In genomic region chr17:49997256-49997735, GRCh38 we compare ENCODE assay signal across 11 cellular contexts. TPM values are rescaled to one million over a fixed set of nuclear protein-coding genes. Genes with fewer than 3 reads are reported as not detected.
DNase-seq lines count a peak whose midpoint lies in the region; ATAC-seq and TF ChIP-seq lines count a peak whose summit lies in the region.
"Had no signal": no experiment of that assay in that cellular context is flagged by ENCODE, and none has a peak within 500 bp of the region (broad histone marks: within the 10 kb centered on the region; RNA-seq: fewer than 3 reads in every experiment).

No MANE protein-coding gene starts in this region.

- intact Hi-C loops in left ventricle myocardium inferior (cut with micrococcal nuclease) (loop anchor here (5.0 kb wide), 1 partner anchor 135 kb away; no protein-coding TSS in a partner anchor), Right ventricle myocardium inferior (cut with DNase I) (loop anchor here (1.0 to 5.0 kb wide), 3 partner anchors 45 to 430 kb away; partner anchors contain the start of gene SLC35B1)

- peak overlapping the region; percentile 95 for H3K4me2 ChIP-seq in SK-N-SH

- no peaks in the 10 kb centered on the region for H3K9me2 ChIP-seq in SK-N-SH

- H3K27me3 ChIP-seq in left ventricle myocardium inferior (ENCODE audit: low read depth) (peaks cover 100% of the 10 kb centered on the region), SK-N-SH (ENCODE audit: insufficient read depth) (peaks cover 79% of the 10 kb centered on the region), upper lobe of left lung (peaks cover 0 to 47% (median 25%) of the 10 kb centered on the region in 4 donors)
- H3K27me3 ChIP-seq: vagina had no signal

- TF ChIP-seq CTCF in left ventricle myocardium inferior (IDR thresholded peaks at IDR 0.05; ENCODE audit: borderline replicate concordance) (no peak), SK-N-SH (IDR thresholded peaks at IDR 0.05) (no peak), upper lobe of left lung (IDR thresholded peaks at IDR 0.05) (no peak)

- H3K36me3 ChIP-seq in left ventricle myocardium inferior (no peaks in the 10 kb centered on the region), SK-N-SH (replicated peaks in 1 of 2; ENCODE audit: control insufficient read depth in 1 of 2, insufficient read depth in 2 of 2, low read length in 1 of 2) (no peaks in the 10 kb centered on the region), upper lobe of left lung (no peaks in the 10 kb centered on the region)
- H3K36me3 ChIP-seq: vagina had no signal

- ATAC-seq in Right ventricle myocardium inferior: no peak
- no peak for ATAC-seq in upper lobe of left lung (ENCODE audit: low FRiP score in 2 of 2)

- H3F3A ChIP-seq in SK-N-SH (replicated peaks; ENCODE audit: insufficient read depth): peaks cover 13% of the 10 kb centered on the region

- no peaks in the 10 kb centered on the region; the same call in 1 of the 2 replicates for H4K20me1 ChIP-seq in SK-N-SH (ENCODE audit: insufficient read depth)

- no peaks in the 10 kb centered on the region for H3K9me3 ChIP-seq in left ventricle myocardium inferior (replicated peaks)
- no peaks in the 10 kb centered on the region for H3K9me3 ChIP-seq in SK-N-SH
- H3K9me3 ChIP-seq in iPS-18c (ENCODE audit: control insufficient read depth, insufficient read depth, low read length): peaks cover 3% of the 10 kb centered on the region
- H3K9me3 ChIP-seq in upper lobe of left lung: no peaks in the 10 kb centered on the region
- H3K9me3 ChIP-seq: vagina had no signal

- POLR2A ChIA-PET in SK-N-SH (lab: Yijun Ruan, JAX): interaction anchor here (1.2 to 1.7 kb wide), 3 partner anchors 136 to 137 kb away, joined by 4 to 7 read pairs (median 5); no protein-coding TSS in a partner anchor

- H3K79me2 ChIP-seq in SK-N-SH (ENCODE audit: insufficient read depth): no peaks in the 10 kb centered on the region

- H3K9ac ChIP-seq in SK-N-SH: no peak overlapping the region

- H3K4me1 ChIP-seq in left ventricle myocardium inferior (peaks cover 39% of the 10 kb centered on the region), SK-N-SH (ENCODE audit: control insufficient read depth in 1 of 2, insufficient read depth in 2 of 2, low read depth in 1 of 2, low read length in 1 of 2) (peaks cover 6 to 12% of the 10 kb centered on the region in 2 experiments; a peak in 1 of 4 replicates), upper lobe of left lung (peaks cover 33 to 53% (median 38%) of the 10 kb centered on the region in 4 donors)

- H3K27ac ChIP-seq in left ventricle myocardium inferior (replicated peaks) (no peak overlapping the region), SK-N-SH (ENCODE audit: low read depth in 2 of 2, low read length in 1 of 2) (no peak overlapping the region), upper lobe of left lung (no peak overlapping the region)
- H3K27ac ChIP-seq: C4-2B, vagina had no signal

- no peak for TF ChIP-seq POLR2A in upper lobe of left lung (IDR thresholded peaks at IDR 0.05)

- WGBS in SK-N-SH (ENCODE audit: low lambda C conversion rate): 38% methylated on average over 8 of the region's 8 CpGs
- WGBS in upper lobe of left lung, 2 donors: 15 to 38% methylated on average over 5 to 8 of the region's 8 CpGs

- TF ChIP-seq RAD21 in SK-N-SH (IDR thresholded peaks at IDR 0.05; ENCODE audit: low read length): no peak

- peak overlapping the region; percentile 95; the same call in 1 of the 2 replicates for H2AFZ ChIP-seq in SK-N-SH (ENCODE audit: low read depth)

- H3K4me3 ChIP-seq in left ventricle myocardium inferior (peak overlapping the region; percentile 66), SK-N-SH (ENCODE audit: low read depth in 2 of 2, low read length in 1 of 2) (peak overlapping the region; percentile 44 to 66; a peak in 3 of 4 replicates), iPS-18c (ENCODE audit: insufficient read depth, low read depth, low read length) (peak overlapping the region; percentile 45; the same call in 1 of the 2 replicates), upper lobe of left lung (peak overlapping the region in 3 of 4 donors; percentile 37 to 51 (median 46))

- TF ChIP-seq EP300 in SK-N-SH (IDR thresholded peaks at IDR 0.05; ENCODE audit: borderline replicate concordance in 1 of 2, low read depth in 1 of 2, low read length in 1 of 2): no peak
- no peak for TF ChIP-seq EP300 in upper lobe of left lung (IDR thresholded peaks at IDR 0.05)

- DNase-seq in left ventricle myocardium inferior: no peak
- no peak for DNase-seq in Right ventricle myocardium inferior (ENCODE audit: missing footprints)
- DNase-seq in SK-N-SH: no peak
- no peak for DNase-seq in upper lobe of left lung
- DNase-seq in DMS153 treated with DMSO at 0.1 percent for 48 hours (lab: John Stamatoyannopoulos, UW; ENCODE audit: unreplicated experiment): no peak
- DNase-seq in NCI-H524 (lab: John Stamatoyannopoulos, UW): no peak
- DNase-seq in dermis blood vessel endothelial cell: no peak

- CTCF ChIA-PET in SK-N-SH (lab: Yijun Ruan, JAX): interaction anchor here (0.6 to 30.0 kb wide), 84 partner anchors 9 to 583 kb away, joined by 3 to 1665 read pairs (median 6); partner anchors contain the start of genes DLX4, ITGA3, KAT7 and NXPH3

TF ChIP-seq in SK-N-SH, 30 proteins besides CTCF, POLR2A, EP300 and RAD21:
- TF ChIP-seq POLR2AphosphoS5 (IDR thresholded peaks at IDR 0.05; ENCODE audit: low read depth, low read length): no peak
- TF ChIP-seq MEF2A (IDR thresholded peaks at IDR 0.05; ENCODE audit: borderline replicate concordance, low read depth): no peak
- no peak for TF ChIP-seq EZH2phosphoT487 (IDR thresholded peaks at IDR 0.05; ENCODE audit: borderline replicate concordance, low read depth)
- no peak for TF ChIP-seq RCOR1 (IDR thresholded peaks at IDR 0.05; ENCODE audit: low read length)
- no peak for TF ChIP-seq NRF1 (IDR thresholded peaks at IDR 0.05; ENCODE audit: low read depth, low read length)
- no peak for TF ChIP-seq FOXJ3 (CRISPR knock-in tag; IDR thresholded peaks at IDR 0.05)
- no peak for TF ChIP-seq IRF3 (IDR thresholded peaks at IDR 0.05; ENCODE audit: low read depth, low read length)
- TF ChIP-seq SMC3 (IDR thresholded peaks at IDR 0.05; ENCODE audit: low read depth, low read length): no peak
- TF ChIP-seq USF1 (IDR thresholded peaks at IDR 0.05; ENCODE audit: borderline replicate concordance, low read depth): no peak

RNA-seq across cellular contexts. Expression of gene DLX3, which starts 2.3 kb away (rescaled TPM):
- total RNA-seq in left ventricle myocardium inferior (not detected), Right ventricle myocardium inferior (not detected), upper lobe of left lung (under 1 TPM in 4 of 6 donors, not detected in 2; 0.20 to 0.91 (median 0.54) TPM), dermis blood vessel endothelial cell (not detected in 2 replicates)
- not detected in 2 replicates for polyA plus RNA-seq in SK-N-SH (2012; rRNA removed)
- polyA plus RNA-seq in SK-N-SH (2012; cell fraction: cytosol; rRNA removed): not detected in 2 replicates
- not detected in 2 replicates for polyA plus RNA-seq in SK-N-SH (2012; cell fraction: nucleus; rRNA removed)
- total RNA-seq: dermis microvascular lymphatic vessel endothelial cell had no signal

RNA-seq across cellular contexts. Expression of gene DLX4, which starts 28.3 kb away (rescaled TPM):
- total RNA-seq in left ventricle myocardium inferior (not detected), Right ventricle myocardium inferior (not detected), upper lobe of left lung (10 to 100 TPM in 1 of 6 donors, 1 to 10 TPM in 4, under 1 TPM in 1; 0.61 to 12.7 (median 2.5) TPM), dermis blood vessel endothelial cell (not detected in 2 replicates)
- polyA plus RNA-seq in SK-N-SH (2012; rRNA removed): 0.03 and 0.10 TPM in 2 replicates
- polyA plus RNA-seq in SK-N-SH (2012; cell fraction: cytosol; rRNA removed): not detected in 2 replicates
- polyA plus RNA-seq in SK-N-SH (2012; cell fraction: nucleus; rRNA removed): 0.11 and 0.14 TPM in 2 replicates
- total RNA-seq: dermis microvascular lymphatic vessel endothelial cell had no signal

RNA-seq across cellular contexts. Expression of gene ITGA3, which starts 58.6 kb away (rescaled TPM):
- total RNA-seq in left ventricle myocardium inferior (17.0 TPM), Right ventricle myocardium inferior (16.4 TPM), upper lobe of left lung (100 to 1,000 TPM; 193 to 469 (median 350) TPM), dermis blood vessel endothelial cell (116 and 190 TPM in 2 replicates)
- 543 and 766 TPM in 2 replicates for polyA plus RNA-seq in SK-N-SH (2012; rRNA removed)
- 239 and 423 TPM in 2 replicates for polyA plus RNA-seq in SK-N-SH (2012; cell fraction: cytosol; rRNA removed)
- 1,445 and 1,576 TPM in 2 replicates for polyA plus RNA-seq in SK-N-SH (2012; cell fraction: nucleus; rRNA removed)
